In genomic region chr20:17943343-17943742, GRCh38 we compare ENCODE assay signal across 10 cellular contexts. TPM values are rescaled to one million over a fixed set of nuclear protein-coding genes. Genes with fewer than 3 reads are reported as not detected.
DNase-seq lines count a peak whose midpoint lies in the region; ATAC-seq and TF ChIP-seq lines count a peak whose summit lies in the region.
"Had no signal": no experiment of that assay in that cellular context is flagged by ENCODE, and none has a peak within 500 bp of the region (broad histone marks: within the 10 kb centered on the region; RNA-seq: fewer than 3 reads in every experiment).

No MANE protein-coding gene starts in this region.

- H3K9me3 ChIP-seq in upper lobe of right lung = no peaks in the 10 kb centered on the region

- H3K4me3 ChIP-seq in upper lobe of right lung = no peak overlapping the region

- intact Hi-C loops in activated T-helper 1 cell treated with anti-CD3 and anti-CD28 coated beads, Interleukin-12 subunit alpha, Interleukin-12 subunit beta, Interleukin-2, Interleukin-4 antibody, amounts not matched to agents 30 ng/mL and 10 ng/mL and 1 ng/mL, durations not matched to agents 14 hours and 24 hours and 36 hours (cut with micrococcal nuclease) = no loop called here
- intact Hi-C loops in upper lobe of right lung (cut with DNase I) = no loop called here

- no peak overlapping the region for H3K4me3 Mint-ChIP-seq in activated T-helper 1 cell treated with anti-CD3 and anti-CD28 coated beads, Interleukin-12 subunit alpha, Interleukin-12 subunit beta, Interleukin-2, Interleukin-4 antibody, amounts not matched to agents 30 ng/mL and 10 ng/mL and 1 ng/mL, durations not matched to agents 14 hours and 24 hours and 36 hours
- H3K4me3 Mint-ChIP-seq in activated CD8-positive, alpha-beta T cell treated with anti-CD3 and anti-CD28 coated beads, Interleukin-2, amount 10 ng/mL, durations not matched to agents 7 days and 5 days = no peak overlapping the region

- H3K36me3 Mint-ChIP-seq in activated T-helper 1 cell treated with anti-CD3 and anti-CD28 coated beads, Interleukin-12 subunit alpha, Interleukin-12 subunit beta, Interleukin-2, Interleukin-4 antibody, amounts not matched to agents 30 ng/mL and 10 ng/mL and 1 ng/mL, durations not matched to agents 14 hours and 24 hours and 36 hours (ENCODE audit: low read depth) = peaks cover 64% of the 10 kb centered on the region
- H3K36me3 Mint-ChIP-seq in activated CD8-positive, alpha-beta T cell treated with anti-CD3 and anti-CD28 coated beads, Interleukin-2, amount 10 ng/mL, durations not matched to agents 7 days and 5 days (ENCODE audit: low read depth) = peaks cover 74% of the 10 kb centered on the region

- no peaks in the 10 kb centered on the region for H3K27me3 ChIP-seq in upper lobe of right lung

- no peak overlapping the region for H3K27ac ChIP-seq in upper lobe of right lung

- no peak for TF ChIP-seq CTCF in upper lobe of right lung (IDR thresholded peaks at IDR 0.05)

- ATAC-seq in GM18868 (IDR thresholded peaks at IDR 0.05; ENCODE audit: unreplicated experiment) = peak; percentile 48
- peak; percentile 56 for ATAC-seq in GM21526 (IDR thresholded peaks at IDR 0.05; ENCODE audit: low FRiP score, unreplicated experiment)
- ATAC-seq in HG03135 (IDR thresholded peaks at IDR 0.05; ENCODE audit: unreplicated experiment) = peak; percentile 63
- ATAC-seq in upper lobe of right lung = no peak
- ATAC-seq in activated CD8-positive, alpha-beta T cell treated with anti-CD3 and anti-CD28 coated beads, Interleukin-2, amount 10 ng/mL, durations not matched to agents 7 days and 5 days = no peak

- H3K4me1 Mint-ChIP-seq in activated T-helper 1 cell treated with anti-CD3 and anti-CD28 coated beads, Interleukin-12 subunit alpha, Interleukin-12 subunit beta, Interleukin-2, Interleukin-4 antibody, amounts not matched to agents 30 ng/mL and 10 ng/mL and 1 ng/mL, durations not matched to agents 14 hours and 24 hours and 36 hours (ENCODE audit: low read depth) = peaks cover 49% of the 10 kb centered on the region
- H3K4me1 Mint-ChIP-seq in activated CD8-positive, alpha-beta T cell treated with anti-CD3 and anti-CD28 coated beads, Interleukin-2, amount 10 ng/mL, durations not matched to agents 7 days and 5 days (ENCODE audit: low read depth) = peaks cover 25% of the 10 kb centered on the region

- H3K4me1 ChIP-seq in upper lobe of right lung = peaks cover 17% of the 10 kb centered on the region

- CTCF ChIA-PET in activated CD8-positive, alpha-beta T cell treated with anti-CD3 and anti-CD28 coated beads, Interleukin-2, amount 10 ng/mL, durations not matched to agents 7 days and 5 days (lab: Charles Lee) = interaction anchor here (2.0 kb wide), 1 partner anchor 438 kb away, joined by 6 read pairs; no protein-coding TSS in a partner anchor

- peaks cover 74% of the 10 kb centered on the region for H3K36me3 ChIP-seq in upper lobe of right lung

- H3K27ac Mint-ChIP-seq in activated T-helper 1 cell treated with anti-CD3 and anti-CD28 coated beads, Interleukin-12 subunit alpha, Interleukin-12 subunit beta, Interleukin-2, Interleukin-4 antibody, amounts not matched to agents 30 ng/mL and 10 ng/mL and 1 ng/mL, durations not matched to agents 14 hours and 24 hours and 36 hours = peak overlapping the region; percentile 34
- no peak overlapping the region for H3K27ac Mint-ChIP-seq in activated CD8-positive, alpha-beta T cell treated with anti-CD3 and anti-CD28 coated beads, Interleukin-2, amount 10 ng/mL, durations not matched to agents 7 days and 5 days

- DNase-seq in activated T-helper 1 cell treated with anti-CD3 and anti-CD28 coated beads, Interleukin-12 subunit alpha, Interleukin-12 subunit beta, Interleukin-2, Interleukin-4 antibody, amounts not matched to agents 30 ng/mL and 10 ng/mL and 1 ng/mL, durations not matched to agents 14 hours and 24 hours and 36 hours (ENCODE audit: low spot score) = no peak
- no peak for DNase-seq in upper lobe of right lung
- no peak for DNase-seq in HCEC 1CT
- DNase-seq in RPMI8226 = no peak
- DNase-seq in activated CD8-positive, alpha-beta T cell treated with anti-CD3 and anti-CD28 coated beads, Interleukin-2, amount 10 ng/mL, durations not matched to agents 7 days and 5 days = no peak
- DNase-seq: DMS53, NCI-H2171 treated with DMSO at 0.1 percent for 48 hours had no signal

- no peaks in the 10 kb centered on the region for H3K9me3 Mint-ChIP-seq in activated T-helper 1 cell treated with anti-CD3 and anti-CD28 coated beads, Interleukin-12 subunit alpha, Interleukin-12 subunit beta, Interleukin-2, Interleukin-4 antibody, amounts not matched to agents 30 ng/mL and 10 ng/mL and 1 ng/mL, durations not matched to agents 14 hours and 24 hours and 36 hours
- no peaks in the 10 kb centered on the region for H3K9me3 Mint-ChIP-seq in activated CD8-positive, alpha-beta T cell treated with anti-CD3 and anti-CD28 coated beads, Interleukin-2, amount 10 ng/mL, durations not matched to agents 7 days and 5 days (ENCODE audit: insufficient read depth)

- POLR2A ChIA-PET in activated CD8-positive, alpha-beta T cell treated with anti-CD3 and anti-CD28 coated beads, Interleukin-2, amount 10 ng/mL, durations not matched to agents 7 days and 5 days (lab: Charles Lee) = no interaction called here

- H3K27me3 Mint-ChIP-seq in activated T-helper 1 cell treated with anti-CD3 and anti-CD28 coated beads, Interleukin-12 subunit alpha, Interleukin-12 subunit beta, Interleukin-2, Interleukin-4 antibody, amounts not matched to agents 30 ng/mL and 10 ng/mL and 1 ng/mL, durations not matched to agents 14 hours and 24 hours and 36 hours (ENCODE audit: insufficient read depth) = no peaks in the 10 kb centered on the region
- no peaks in the 10 kb centered on the region for H3K27me3 Mint-ChIP-seq in activated CD8-positive, alpha-beta T cell treated with anti-CD3 and anti-CD28 coated beads, Interleukin-2, amount 10 ng/mL, durations not matched to agents 7 days and 5 days (ENCODE audit: low read depth)

RNA-seq across cellular contexts. Expression of gene SNX5, which starts 25.3 kb away (rescaled TPM):
- 238 and 248 TPM in 2 replicates for total RNA-seq in activated T-helper 1 cell treated with anti-CD3 and anti-CD28 coated beads, Interleukin-12 subunit alpha, Interleukin-12 subunit beta, Interleukin-2, Interleukin-4 antibody, amounts not matched to agents 30 ng/mL and 10 ng/mL and 1 ng/mL, durations not matched to agents 14 hours and 24 hours and 36 hours
- total RNA-seq in upper lobe of right lung = 86.6 TPM
- total RNA-seq in activated CD8-positive, alpha-beta T cell treated with anti-CD3 and anti-CD28 coated beads, Interleukin-2, amount 10 ng/mL, durations not matched to agents 7 days and 5 days = 100 to 1,000 TPM; 168 to 177 TPM

RNA-seq across cellular contexts. Expression of gene MGME1, which starts 25.5 kb away (rescaled TPM):
- 32.1 and 33.6 TPM in 2 replicates for total RNA-seq in activated T-helper 1 cell treated with anti-CD3 and anti-CD28 coated beads, Interleukin-12 subunit alpha, Interleukin-12 subunit beta, Interleukin-2, Interleukin-4 antibody, amounts not matched to agents 30 ng/mL and 10 ng/mL and 1 ng/mL, durations not matched to agents 14 hours and 24 hours and 36 hours
- total RNA-seq in upper lobe of right lung = 10.2 TPM
- 10 to 100 TPM; 39.4 to 46.9 TPM for total RNA-seq in activated CD8-positive, alpha-beta T cell treated with anti-CD3 and anti-CD28 coated beads, Interleukin-2, amount 10 ng/mL, durations not matched to agents 7 days and 5 days

Comparison
In these comparisons a context has a peak if more than half of its experiments do, and no peak if none do; other contexts are left out.
1. ATAC-seq: peak in GM18868 (single experiment), GM21526 (single experiment) and HG03135 (single experiment); none in upper lobe of right lung (single experiment) and activated CD8-positive, alpha-beta T cell treated with anti-CD3 and anti-CD28 coated beads, Interleukin-2, amount 10 ng/mL, durations not matched to agents 7 days and 5 days (single experiment).